Comparison of ENCODE assay signal across 7 cellular contexts in genomic region chr5:143405747-143406098, GRCh38. TPM values are rescaled to one million over a fixed set of nuclear protein-coding genes. Genes with fewer than 3 reads are reported as not detected.
DNase-seq lines count a peak whose midpoint lies in the region; ATAC-seq, FAIRE-seq and TF ChIP-seq lines count a peak whose summit lies in the region.

No MANE protein-coding gene starts in this region.

- dilution Hi-C loops in keratinocyte (cut with MboI; ENCODE audit: extremely low pct_ligation_motif_present, low sequenced_read_pairs) = no loop called here

- ATAC-seq in activated naive CD8-positive, alpha-beta T cell treated with anti-CD3 and anti-CD28 coated beads, Interleukin-2, amount 10 ng/mL, durations not matched to agents 7 days and 5 days (ENCODE audit: low read depth) = no peak

- H3K9me3 ChIP-seq in keratinocyte (ENCODE audit: control insufficient read depth, low read depth, low read length) = no peaks in the 10 kb centered on the region

- POLR2A ChIA-PET in activated naive CD8-positive, alpha-beta T cell treated with anti-CD3 and anti-CD28 coated beads, Interleukin-2, amount 10 ng/mL, durations not matched to agents 7 days and 5 days (lab: Charles Lee) = interaction anchor here (2.9 to 3.0 kb wide), 2 partner anchors 29 to 402 kb away, joined by 63 to 80 read pairs; no protein-coding TSS in a partner anchor

- no peak for FAIRE-seq in keratinocyte (lab: Jason Lieb, UNC)

- H3K9me3 Mint-ChIP-seq in IgD-negative memory B cell = no peaks in the 10 kb centered on the region
- H3K9me3 Mint-ChIP-seq in activated naive CD8-positive, alpha-beta T cell treated with anti-CD3 and anti-CD28 coated beads, Interleukin-2, amount 10 ng/mL, durations not matched to agents 7 days and 5 days = peaks cover 2% of the 10 kb centered on the region

- peak overlapping the region; percentile 95 to 99 (median 99) for H3K4me3 Mint-ChIP-seq in IgD-negative memory B cell
- peak overlapping the region; percentile 86 for H3K4me3 Mint-ChIP-seq in activated naive CD8-positive, alpha-beta T cell treated with anti-CD3 and anti-CD28 coated beads, Interleukin-2, amount 10 ng/mL, durations not matched to agents 7 days and 5 days

- peak overlapping the region; percentile 88 for H3K4me2 ChIP-seq in keratinocyte (ENCODE audit: control insufficient read depth, extremely low read depth, insufficient read depth, low read depth, low read length)

- H3K36me3 Mint-ChIP-seq in IgD-negative memory B cell = peaks cover under 1% of the 10 kb centered on the region
- H3K36me3 Mint-ChIP-seq in activated naive CD8-positive, alpha-beta T cell treated with anti-CD3 and anti-CD28 coated beads, Interleukin-2, amount 10 ng/mL, durations not matched to agents 7 days and 5 days = peaks cover 12% of the 10 kb centered on the region

- peaks cover 14 to 17% (median 16%) of the 10 kb centered on the region in 3 donors for H3K4me1 Mint-ChIP-seq in IgD-negative memory B cell
- H3K4me1 Mint-ChIP-seq in activated naive CD8-positive, alpha-beta T cell treated with anti-CD3 and anti-CD28 coated beads, Interleukin-2, amount 10 ng/mL, durations not matched to agents 7 days and 5 days = peaks cover 29% of the 10 kb centered on the region

- peak overlapping the region; percentile 100 for H2AFZ ChIP-seq in keratinocyte (ENCODE audit: control insufficient read depth, low read length)

- H3K27ac Mint-ChIP-seq in IgD-negative memory B cell = peak overlapping the region; percentile 98 to 100 (median 99)
- peak overlapping the region; percentile 96 for H3K27ac Mint-ChIP-seq in activated naive CD8-positive, alpha-beta T cell treated with anti-CD3 and anti-CD28 coated beads, Interleukin-2, amount 10 ng/mL, durations not matched to agents 7 days and 5 days

- no peaks in the 10 kb centered on the region for H3K9me1 ChIP-seq in keratinocyte (ENCODE audit: control insufficient read depth, extremely low read depth, insufficient read depth, low read length)

- H4K20me1 ChIP-seq in keratinocyte (ENCODE audit: control insufficient read depth, extremely low read depth, insufficient read depth, low read length) = no peaks in the 10 kb centered on the region

- no peaks in the 10 kb centered on the region for H3K27me3 ChIP-seq in keratinocyte (ENCODE audit: control insufficient read depth, extremely low read depth, insufficient read depth, low read length)

- no peaks in the 10 kb centered on the region for H3K36me3 ChIP-seq in keratinocyte (ENCODE audit: control insufficient read depth in 2 of 2, extremely low read depth in 1 of 2, insufficient read depth in 2 of 2, low read length in 2 of 2)

- H3K27me3 Mint-ChIP-seq in IgD-negative memory B cell = no peaks in the 10 kb centered on the region
- H3K27me3 Mint-ChIP-seq in activated naive CD8-positive, alpha-beta T cell treated with anti-CD3 and anti-CD28 coated beads, Interleukin-2, amount 10 ng/mL, durations not matched to agents 7 days and 5 days = no peaks in the 10 kb centered on the region

- no peak for TF ChIP-seq CTCF in keratinocyte (optimal IDR thresholded peaks at IDR 0.05 in 1 of 3, IDR thresholded peaks at IDR 0.05 in 1 of 3, conservative IDR thresholded peaks at IDR 0.05 in 1 of 3; ENCODE audit: extremely low read depth in 1 of 3, insufficient read depth in 2 of 3, low read length in 3 of 3)

- peak overlapping the region; percentile 82 for H3K9ac ChIP-seq in keratinocyte (ENCODE audit: control insufficient read depth, extremely low read depth, insufficient read depth, low read length)

- peak overlapping the region; percentile 64 to 88 (median 78) for H3K4me3 ChIP-seq in keratinocyte (ENCODE audit: control insufficient read depth in 2 of 3, extremely low read depth in 1 of 3, insufficient read depth in 2 of 3, low read depth in 1 of 3, low read length in 3 of 3)

- no peak for DNase-seq in activated naive CD8-positive, alpha-beta T cell treated with anti-CD3 and anti-CD28 coated beads, Interleukin-2, amount 10 ng/mL, durations not matched to agents 7 days and 5 days
- DNase-seq in keratinocyte (ENCODE audit: low read depth, low spot score) (no peak), substantia nigra (lab: John Stamatoyannopoulos, UW) (no peak), NCI-H1105 (lab: John Stamatoyannopoulos, UW) (no peak), mesenteric fat pad (ENCODE audit: low spot score) (no peak), OCI-M1 (lab: John Stamatoyannopoulos, UW) (no peak)

- peaks cover 27% of the 10 kb centered on the region for H3K79me2 ChIP-seq in keratinocyte (ENCODE audit: control insufficient read depth, insufficient read depth, low read length)

- peaks cover 9% of the 10 kb centered on the region for H3K4me1 ChIP-seq in keratinocyte (ENCODE audit: control insufficient read depth, extremely low read depth, insufficient read depth, low read length)

- H3K27ac ChIP-seq in keratinocyte (ENCODE audit: control insufficient read depth, insufficient read depth, low read length) (peak overlapping the region; percentile 96), substantia nigra (ENCODE audit: low read depth, low read length, poor library complexity, severe bottlenecking) (peak overlapping the region; percentile 97)

RNA-seq across cellular contexts. Expression of gene NR3C1, which starts 2.2 kb away (rescaled TPM):
- polyA plus RNA-seq in IgD-negative memory B cell (78.4 TPM), keratinocyte (21.7 to 30.7 TPM (median 25.8 TPM) in 3 replicates)
- 100 to 1,000 TPM in 1 of 2 experiments, 10 to 100 TPM in 1; 95.5 to 102 TPM for total RNA-seq in activated naive CD8-positive, alpha-beta T cell treated with anti-CD3 and anti-CD28 coated beads, Interleukin-2, amount 10 ng/mL, durations not matched to agents 7 days and 5 days
- 14.8 TPM for polyA plus RNA-seq in keratinocyte (2011; ENCODE audit: low read depth)
- polyA plus RNA-seq in keratinocyte (2011; cell fraction: cytosol; rRNA removed) = 12.4 and 23.6 TPM in 2 replicates
- polyA plus RNA-seq in keratinocyte (2011; cell fraction: nucleus; rRNA removed) = 24.1 and 28.0 TPM in 2 replicates
- 19.3 and 23.3 TPM in 2 replicates for polyA plus RNA-seq in keratinocyte (2012; ENCODE audit: low replicate concordance)
- 16.2 to 59.6 TPM (median 49.4 TPM) in 3 replicates for polyA minus RNA-seq in keratinocyte
- polyA minus RNA-seq in keratinocyte (2011; cell fraction: cytosol; rRNA and poly(A)+ RNA removed) = 24.4 TPM
- polyA minus RNA-seq in keratinocyte (2011; cell fraction: nucleus; rRNA and poly(A)+ RNA removed) = 43.6 and 80.7 TPM in 2 replicates
- total RNA-seq in mesenteric fat pad = 116 TPM
